8 cellular contexts compared by ENCODE assay signal in the genomic region with DNA sequence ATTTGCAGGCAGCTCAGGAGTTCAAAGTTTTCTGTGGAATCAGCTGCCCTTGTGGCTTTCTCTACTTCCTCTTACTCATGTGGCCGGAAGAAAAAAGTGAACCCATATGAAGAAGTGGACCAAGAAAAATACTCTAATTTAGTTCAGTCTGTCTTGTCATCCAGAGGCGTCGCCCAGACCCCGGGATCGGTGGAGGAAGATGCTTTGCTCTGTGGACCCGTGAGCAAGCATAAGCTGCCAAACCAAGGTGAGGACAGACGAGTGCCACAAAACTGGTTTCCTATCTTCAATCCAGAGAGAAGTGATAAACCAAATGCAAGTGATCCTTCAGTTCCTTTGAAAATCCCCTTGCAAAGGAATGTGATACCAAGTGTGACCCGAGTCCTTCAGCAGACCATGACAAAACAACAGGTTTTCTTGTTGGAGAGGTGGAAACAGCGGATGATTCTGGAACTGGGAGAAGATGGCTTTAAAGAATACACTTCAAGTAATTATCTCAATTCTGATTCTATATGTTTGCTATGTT. TPM values are rescaled to one million over a fixed set of nuclear protein-coding genes. Genes with fewer than 3 reads are reported as not detected.
DNase-seq lines count a peak whose midpoint lies in the region; ATAC-seq and TF ChIP-seq lines count a peak whose summit lies in the region.

No MANE protein-coding gene starts in this region.

- peaks cover 49% of the 10 kb centered on the region for H3K36me3 Mint-ChIP-seq in dendritic cell treated with granulocyte-macrophage colony-stimulating factor and Interleukin-4, amounts not matched to agents 40 ng/mL and 50 ng/mL, for 4 days (ENCODE audit: low read depth)

- H4K20me1 ChIP-seq in SU-DHL-6 (ENCODE audit: low read depth, low read length), result peaks cover 15% of the 10 kb centered on the region

- peaks cover 53% of the 10 kb centered on the region for H3F3A ChIP-seq in SU-DHL-6 (ENCODE audit: insufficient read depth)

- H3K27me3 ChIP-seq in H7 (ENCODE audit: control insufficient read depth, insufficient read depth, low read length) (no peaks in the 10 kb centered on the region), SU-DHL-6 (ENCODE audit: low read length) (no peaks in the 10 kb centered on the region), thoracic aorta (replicated peaks; ENCODE audit: insufficient read depth) (no peaks in the 10 kb centered on the region)

- H3K4me2 ChIP-seq in SU-DHL-6 (ENCODE audit: low read depth, low read length, poor library complexity, severe bottlenecking), result peak overlapping the region; percentile 97

- H3K4me3 ChIP-seq in H7 (ENCODE audit: insufficient read depth, low read depth, low read length), result peak overlapping the region; percentile 82
- H3K4me3 ChIP-seq in SU-DHL-6 (ENCODE audit: insufficient read depth, low read length, poor library complexity, severe bottlenecking), result peak overlapping the region; percentile 87
- H3K4me3 ChIP-seq in thoracic aorta, result peak overlapping the region; percentile 97

- no peaks in the 10 kb centered on the region for H3K9me2 ChIP-seq in SU-DHL-6 (replicated peaks; ENCODE audit: insufficient read depth, low read length)

- peak overlapping the region; percentile 98 for H3K27ac Mint-ChIP-seq in dendritic cell treated with granulocyte-macrophage colony-stimulating factor and Interleukin-4, amounts not matched to agents 40 ng/mL and 50 ng/mL, for 4 days

- H3K9me3 Mint-ChIP-seq in dendritic cell treated with granulocyte-macrophage colony-stimulating factor and Interleukin-4, amounts not matched to agents 40 ng/mL and 50 ng/mL, for 4 days, result no peaks in the 10 kb centered on the region

- H3K27ac ChIP-seq in SU-DHL-6 (ENCODE audit: low read depth, low read length), result peak overlapping the region; percentile 96
- peak overlapping the region; percentile 95 to 96 for H3K27ac ChIP-seq in thoracic aorta

- peaks cover 62% of the 10 kb centered on the region for H3K4me1 Mint-ChIP-seq in dendritic cell treated with granulocyte-macrophage colony-stimulating factor and Interleukin-4, amounts not matched to agents 40 ng/mL and 50 ng/mL, for 4 days (ENCODE audit: low read depth)

- peaks cover 96% of the 10 kb centered on the region for H3K79me2 ChIP-seq in SU-DHL-6 (ENCODE audit: insufficient read depth, low read length)

- H2AFZ ChIP-seq in SU-DHL-6 (ENCODE audit: low read depth, low read length, severe bottlenecking), result no peak overlapping the region

- intact Hi-C loops in dendritic cell treated with granulocyte-macrophage colony-stimulating factor and Interleukin-4, amounts not matched to agents 40 ng/mL and 50 ng/mL, for 4 days (cut with micrococcal nuclease), result loop anchor here (1.0 kb wide), 1 partner anchor 288 kb away; a partner anchor contains a TSS

- no peaks in the 10 kb centered on the region for H3K9me3 ChIP-seq in SU-DHL-6 (ENCODE audit: insufficient read depth, low read length)
- no peaks in the 10 kb centered on the region for H3K9me3 ChIP-seq in thoracic aorta

- peaks cover 51 to 72% of the 10 kb centered on the region in 2 donors for H3K4me1 ChIP-seq in thoracic aorta (ENCODE audit: control insufficient read depth in 1 of 2, low read depth in 2 of 2)

- TF ChIP-seq CTCF in SU-DHL-6 (IDR thresholded peaks at IDR 0.05; ENCODE audit: insufficient read depth, low read length, poor library complexity, severe bottlenecking), result no peak
- no peak for TF ChIP-seq CTCF in thoracic aorta (IDR thresholded peaks at IDR 0.05)

- H3K27me3 Mint-ChIP-seq in dendritic cell treated with granulocyte-macrophage colony-stimulating factor and Interleukin-4, amounts not matched to agents 40 ng/mL and 50 ng/mL, for 4 days, result no peaks in the 10 kb centered on the region

- DNase-seq in COLO668 (lab: John Stamatoyannopoulos, UW; ENCODE audit: unreplicated experiment), result peak; percentile 18
- peak; percentile 29 for DNase-seq in H7
- peak; percentile 46 to 86 for DNase-seq in lung microvascular endothelial cell (ENCODE audit: low read depth in 2 of 2)
- DNase-seq in thoracic aorta (ENCODE audit: low spot score), result no peak
- no peak for DNase-seq in NCI-H510A treated with DMSO at 0.1 percent for 48 hours (lab: John Stamatoyannopoulos, UW)

- ATAC-seq in thoracic aorta (ENCODE audit: insufficient number of reproducible peaks, low FRiP score, low read depth), result no peak
- ATAC-seq in HG02938 (IDR thresholded peaks at IDR 0.05; ENCODE audit: unreplicated experiment), result no peak

- H3K36me3 ChIP-seq in H7 (replicated peaks; ENCODE audit: control insufficient read depth, insufficient read depth, low read length) (no peaks in the 10 kb centered on the region), SU-DHL-6 (ENCODE audit: low read length) (peaks cover 27% of the 10 kb centered on the region), thoracic aorta (no peaks in the 10 kb centered on the region)

- H3K4me3 Mint-ChIP-seq in dendritic cell treated with granulocyte-macrophage colony-stimulating factor and Interleukin-4, amounts not matched to agents 40 ng/mL and 50 ng/mL, for 4 days, result peak overlapping the region; percentile 90

- H3K9ac ChIP-seq in SU-DHL-6 (ENCODE audit: low read length), result peak overlapping the region; percentile 99

RNA-seq across cellular contexts. Expression of a gene that starts 1.1 kb away (rescaled TPM):
- 35.5 and 42.1 TPM in 2 replicates for total RNA-seq in H7 (2014; rRNA removed; shearing (Covaris generic))
- total RNA-seq in lung microvascular endothelial cell, result 7.8 and 7.9 TPM in 2 replicates
- total RNA-seq in thoracic aorta, result 1 to 10 TPM; 7.4 to 8.8 TPM

RNA-seq across cellular contexts. Expression of a gene that starts 1.4 kb away (rescaled TPM):
- 134 and 163 TPM in 2 replicates for total RNA-seq in H7 (2014; rRNA removed; shearing (Covaris generic))
- total RNA-seq in lung microvascular endothelial cell (40.9 and 54.3 TPM in 2 replicates), thoracic aorta (100 to 1,000 TPM in 1 of 2 donors, 10 to 100 TPM in 1; 63.0 to 112 TPM)

Comparison
In these comparisons a context has a peak if more than half of its experiments do, and no peak if none do; other contexts are left out.
1. DNase-seq: peak in COLO668 (single experiment), H7 (single experiment) and lung microvascular endothelial cell (2 of 2); none in thoracic aorta (single experiment) and NCI-H510A treated with DMSO at 0.1 percent for 48 hours (single experiment).
2. Peak in every context shown above with its lines, with median percentiles within 50 percentile points of each other: H3K4me3 ChIP-seq.